1 cellular context compared by ENCODE assay signal in genomic region chr19:55451522-55452380, GRCh38.
TF ChIP-seq lines count a peak whose summit lies in the region.

No MANE protein-coding gene starts in this region.

TF ChIP-seq in neural cell, 6 proteins besides CTCF, POLR2A, EP300 and RAD21 (continued from another document):
- TF ChIP-seq REST (IDR thresholded peaks at IDR 0.05; ENCODE audit: borderline replicate concordance) (no peak), POLR2AphosphoS5 (IDR thresholded peaks at IDR 0.05) (no peak), SMC3 (conservative IDR thresholded peaks at IDR 0.05; ENCODE audit: poor library complexity) (no peak), EZH2 (IDR thresholded peaks at IDR 0.05; ENCODE audit: borderline replicate concordance, insufficient read depth, low read length, poor library complexity, severe bottlenecking) (no peak), MXI1 (conservative IDR thresholded peaks at IDR 0.05; ENCODE audit: poor library complexity, severe bottlenecking) (no peak)
